In the genomic region with DNA sequence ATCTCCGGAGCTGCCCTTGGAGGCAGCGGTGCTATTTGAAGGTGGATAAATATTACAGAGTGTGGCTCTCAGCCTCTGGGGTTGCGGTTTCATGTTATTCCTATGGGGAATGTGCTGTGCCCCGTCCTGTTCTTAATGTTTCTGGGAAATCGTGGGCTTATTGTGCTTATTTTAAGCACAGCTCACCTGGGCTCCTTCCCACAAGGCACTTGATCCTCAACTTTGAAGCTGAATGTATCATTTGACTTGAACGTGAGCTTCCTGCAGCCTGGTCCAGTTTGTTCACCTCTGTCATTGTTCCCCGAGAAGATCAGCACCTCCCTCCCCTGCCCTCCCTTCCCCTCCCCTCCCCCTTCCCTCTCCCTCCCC, we compare ENCODE assay signal across 26 cellular contexts. TPM values are rescaled to one million over a fixed set of nuclear protein-coding genes. Genes with fewer than 3 reads are reported as not detected.
DNase-seq lines count a peak whose midpoint lies in the region; FAIRE-seq and TF ChIP-seq lines count a peak whose summit lies in the region.
"Had no signal": no experiment of that assay in that cellular context is flagged by ENCODE, and none has a peak within 500 bp of the region (broad histone marks: within the 10 kb centered on the region; RNA-seq: fewer than 3 reads in every experiment).

No MANE protein-coding gene starts in this region.

- CTCF ChIA-PET in RWPE1 (lab: Yijun Ruan, JAX): no interaction called here

- H3K4me3 ChIP-seq in smooth muscle cell: no peak overlapping the region
- H3K4me3 ChIP-seq: right atrium auricular region had no signal

- TF ChIP-seq CTCF in RWPE1 (conservative IDR thresholded peaks at IDR 0.05; ENCODE audit: low read depth) (no peak), glutamatergic neuron (IDR thresholded peaks at IDR 0.05; ENCODE audit: partially characterized antibody, unreplicated experiment) (no peak), smooth muscle cell (IDR thresholded peaks at IDR 0.05; ENCODE audit: borderline replicate concordance, insufficient read depth, poor library complexity, severe bottlenecking) (no peak), endothelial cell (IDR thresholded peaks at IDR 0.05; ENCODE audit: unreplicated experiment) (no peak)

- no peaks in the 10 kb centered on the region for H3K9me3 ChIP-seq in smooth muscle cell (replicated peaks; ENCODE audit: low read depth)
- H3K9me3 ChIP-seq: right atrium auricular region had no signal

- no peak for FAIRE-seq in HTR-8/SVneo (lab: Jason Lieb, UNC)
- FAIRE-seq: A204.1, GM19239 had no signal

- no peaks in the 10 kb centered on the region for H3K79me2 ChIP-seq in smooth muscle cell (ENCODE audit: low read depth)

- whole genome bisulfite sequencing in smooth muscle cell (ENCODE audit: low lambda C conversion rate): 79% methylated on average over 6 of the region's 7 CpGs

- POLR2A ChIA-PET in RWPE1 (lab: Yijun Ruan, JAX; ENCODE audit: low non-redundant PET): no interaction called here

- H3K27ac Mint-ChIP-seq in glutamatergic neuron (ENCODE audit: unreplicated experiment) (no peak overlapping the region), endothelial cell (ENCODE audit: unreplicated experiment) (no peak overlapping the region)
- H3K27ac Mint-ChIP-seq: activated T-cell treated with anti-CD3 and anti-CD28 coated beads, Interleukin-2, amount 50 U/mL, for 24 hours; effector memory CD8-positive, alpha-beta T cell had no signal

- no peak overlapping the region for H3K9ac ChIP-seq in smooth muscle cell (ENCODE audit: low read depth)

- peaks cover 10% of the 10 kb centered on the region for H3K27me3 Mint-ChIP-seq in glutamatergic neuron (ENCODE audit: unreplicated experiment)
- peaks cover 6% of the 10 kb centered on the region for H3K27me3 Mint-ChIP-seq in endothelial cell (ENCODE audit: unreplicated experiment)

- H3K4me2 ChIP-seq in smooth muscle cell: peak overlapping the region; percentile 27

- peak overlapping the region; percentile 44 for H3K4me3 Mint-ChIP-seq in glutamatergic neuron (ENCODE audit: unreplicated experiment)
- no peak overlapping the region for H3K4me3 Mint-ChIP-seq in endothelial cell (ENCODE audit: unreplicated experiment)
- H3K4me3 Mint-ChIP-seq: activated T-cell treated with anti-CD3 and anti-CD28 coated beads, Interleukin-2, amount 50 U/mL, for 24 hours; effector memory CD8-positive, alpha-beta T cell had no signal

- H3K36me3 ChIP-seq in smooth muscle cell (ENCODE audit: low read depth): no peaks in the 10 kb centered on the region
- H3K36me3 ChIP-seq: right atrium auricular region had no signal

- H3K9me3 Mint-ChIP-seq in glutamatergic neuron (ENCODE audit: unreplicated experiment): peaks cover 5% of the 10 kb centered on the region
- H3K9me3 Mint-ChIP-seq in endothelial cell (ENCODE audit: unreplicated experiment): no peaks in the 10 kb centered on the region
- H3K9me3 Mint-ChIP-seq: activated T-cell treated with anti-CD3 and anti-CD28 coated beads, Interleukin-2, amount 50 U/mL, for 24 hours; effector memory CD8-positive, alpha-beta T cell had no signal

- H3F3A ChIP-seq in smooth muscle cell (ENCODE audit: low read depth): no peaks in the 10 kb centered on the region

- H4K20me1 ChIP-seq in smooth muscle cell (ENCODE audit: low read depth): no peaks in the 10 kb centered on the region

- DNase-seq in NCI-H1417 (lab: John Stamatoyannopoulos, UW): peak in 2 of 3 experiments; percentile 38 to 91
- DNase-seq in NCI-H1417 treated with DMSO at 0.1 percent for 48 hours (lab: John Stamatoyannopoulos, UW): no peak
- no peak for DNase-seq in RWPE1 (ENCODE audit: low spot score)
- no peak for DNase-seq in glutamatergic neuron
- DNase-seq in smooth muscle cell (lab: John Stamatoyannopoulos, UW; ENCODE audit: unreplicated experiment): no peak
- no peak for DNase-seq in endothelial cell (ENCODE audit: low spot score)
- DNase-seq in NCI-H510A (lab: John Stamatoyannopoulos, UW): no peak
- no peak for DNase-seq in HTR-8/SVneo (ENCODE audit: insufficient read length, low spot score)
- DNase-seq: activated CD4-positive, alpha-beta T cell treated with anti-CD3 and anti-CD28 coated beads for 1 hour; activated CD8-positive, alpha-beta memory T cell treated with anti-CD3 and anti-CD28 coated beads for 24 hours; activated naive CD4-positive, alpha-beta T cell; activated T-cell treated with anti-CD3 and anti-CD28 coated beads, Interleukin-2, amount 50 U/mL, for 24 hours; cerebellar nuclear complex; COR-L47; effector memory CD8-positive, alpha-beta T cell; EL; Kasumi-1; kidney glomerular epithelial cell; mesenchymal stem cell; NCI-H1092; NCI-H748 treated with DMSO at 0.1 percent for 48 hours; OCI-M1; SIG-M5 had no signal

- no peaks in the 10 kb centered on the region for H3K36me3 Mint-ChIP-seq in glutamatergic neuron (ENCODE audit: unreplicated experiment)
- no peaks in the 10 kb centered on the region for H3K36me3 Mint-ChIP-seq in endothelial cell (ENCODE audit: low read depth, unreplicated experiment)

- H3K27ac ChIP-seq in RWPE1: peak overlapping the region; percentile 47
- H3K27ac ChIP-seq in smooth muscle cell (ENCODE audit: low read depth): peak overlapping the region; percentile 54
- H3K27ac ChIP-seq: right atrium auricular region had no signal

- H2AFZ ChIP-seq in smooth muscle cell (ENCODE audit: low read depth): no peak overlapping the region

- peaks cover 35% of the 10 kb centered on the region for H3K4me1 Mint-ChIP-seq in glutamatergic neuron (ENCODE audit: low read depth, unreplicated experiment)
- no peaks in the 10 kb centered on the region for H3K4me1 Mint-ChIP-seq in endothelial cell (ENCODE audit: unreplicated experiment)

- peaks cover 18% of the 10 kb centered on the region for H3K4me1 ChIP-seq in smooth muscle cell (ENCODE audit: low read depth)

- H3K27me3 ChIP-seq in smooth muscle cell (ENCODE audit: low read depth): peaks cover 17% of the 10 kb centered on the region
- H3K27me3 ChIP-seq: right atrium auricular region had no signal

RNA-seq across cellular contexts. Expression of a gene that starts 3.9 kb away (rescaled TPM):
- total RNA-seq in glutamatergic neuron (ENCODE audit: unreplicated experiment): 29.5 TPM
- total RNA-seq in smooth muscle cell: 3.9 and 9.3 TPM in 2 replicates
- polyA plus RNA-seq in smooth muscle cell: 5.2 and 5.9 TPM in 2 replicates
- 1.3 TPM for total RNA-seq in endothelial cell (ENCODE audit: unreplicated experiment)

Comparison
In these comparisons a context has a peak if more than half of its experiments do, and no peak if none do; other contexts are left out.
1. DNase-seq: peak in NCI-H1417 (2 of 3); none in NCI-H1417 treated with DMSO at 0.1 percent for 48 hours (single experiment), RWPE1 (single experiment), glutamatergic neuron (single experiment), smooth muscle cell (single experiment), endothelial cell (single experiment), NCI-H510A (single experiment) and HTR-8/SVneo (single experiment).